Comparison of ENCODE assay signal across 18 cellular contexts in the genomic region with DNA sequence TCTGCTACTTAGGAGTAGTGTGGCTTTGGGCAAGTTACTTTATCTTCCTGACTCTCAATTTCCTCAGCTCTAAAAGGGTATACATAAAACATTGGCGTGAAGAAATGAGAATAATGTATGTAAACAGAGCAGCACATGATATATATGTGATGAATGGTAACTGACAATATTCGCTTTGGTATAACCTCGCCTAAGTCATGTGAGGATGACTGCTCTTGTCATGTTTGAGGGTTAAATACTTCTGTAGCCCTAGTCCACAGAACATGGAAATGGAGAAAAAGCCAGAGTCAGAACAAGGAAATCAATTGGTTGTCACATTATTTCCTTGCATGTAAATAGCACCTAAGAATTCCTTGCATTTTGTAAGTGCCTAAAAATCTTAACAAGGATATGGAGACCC. TPM values are rescaled to one million over a fixed set of nuclear protein-coding genes. Genes with fewer than 3 reads are reported as not detected.
DNase-seq lines count a peak whose midpoint lies in the region; ATAC-seq and TF ChIP-seq lines count a peak whose summit lies in the region.
"Had no signal": no experiment of that assay in that cellular context is flagged by ENCODE, and none has a peak within 500 bp of the region (broad histone marks: within the 10 kb centered on the region; RNA-seq: fewer than 3 reads in every experiment).

No MANE protein-coding gene starts in this region.

- H3K27ac ChIP-seq in PC-9 (peak overlapping the region; percentile 89), lower lobe of right lung (peak overlapping the region; percentile 54), upper lobe of left lung (peak overlapping the region; percentile 50 to 83 (median 71))
- H3K27ac ChIP-seq: KMS-11 had no signal

- peaks cover 54% of the 10 kb centered on the region for H3F3A ChIP-seq in PC-9 (ENCODE audit: insufficient read depth, low read depth)

- POLR2A ChIA-PET in PC-9 (lab: Charles Lee; ENCODE audit: unreplicated experiment): interaction anchor here (0.7 kb wide), 1 partner anchor 577 kb away, joined by 3 read pairs; no protein-coding TSS in a partner anchor

- no peak for TF ChIP-seq EP300 in upper lobe of left lung (IDR thresholded peaks at IDR 0.05)

- peak overlapping the region; percentile 70 for H3K4me2 ChIP-seq in PC-9
- H3K4me2 ChIP-seq: GM23338, KMS-11, SK-N-SH had no signal

- H3K4me1 ChIP-seq in PC-9 (replicated peaks; ENCODE audit: insufficient read depth) (peaks cover 64% of the 10 kb centered on the region), lower lobe of right lung (peaks cover 31% of the 10 kb centered on the region), upper lobe of left lung (peaks cover 8 to 31% (median 23%) of the 10 kb centered on the region in 4 donors)

- H3K9me3 ChIP-seq in PC-9 (ENCODE audit: insufficient read depth, low read depth) (no peaks in the 10 kb centered on the region), lower lobe of right lung (no peaks in the 10 kb centered on the region), upper lobe of left lung (no peaks in the 10 kb centered on the region)
- H3K9me3 ChIP-seq: SK-N-SH had no signal

- CTCF ChIA-PET in PC-9 (lab: Charles Lee): no interaction called here

- no peaks in the 10 kb centered on the region for H4K20me1 ChIP-seq in PC-9 (ENCODE audit: insufficient read depth)

- BruUV-seq in PC-9 (replicated peaks; lab: Mats Ljungman, UMichigan): no TSS peak

- no peak overlapping the region for H3K4me3 ChIP-seq in PC-9
- no peak overlapping the region for H3K4me3 ChIP-seq in lower lobe of right lung
- no peak overlapping the region for H3K4me3 ChIP-seq in upper lobe of left lung
- H3K4me3 ChIP-seq: GM23338 had no signal

- WGBS in upper lobe of left lung, 2 donors: 77 to 80% methylated on average over 3 of the region's 3 CpGs

- no peaks in the 10 kb centered on the region for H3K9me2 ChIP-seq in PC-9 (ENCODE audit: insufficient read depth)
- H3K9me2 ChIP-seq: SK-N-SH had no signal

- no peak overlapping the region for H2AFZ ChIP-seq in PC-9
- H2AFZ ChIP-seq: GM23338 had no signal

- no peak for ATAC-seq in lower lobe of right lung
- peak in 1 of 2 donors; percentile 36 for ATAC-seq in upper lobe of left lung (ENCODE audit: low FRiP score in 2 of 2)
- ATAC-seq: GM23338, HCT116 had no signal

- TF ChIP-seq POLR2A in upper lobe of left lung (IDR thresholded peaks at IDR 0.05): no peak

- H3K27me3 ChIP-seq in PC-9 (ENCODE audit: insufficient read depth, low read depth) (no peaks in the 10 kb centered on the region), lower lobe of right lung (ENCODE audit: low read depth) (no peaks in the 10 kb centered on the region), upper lobe of left lung (no peaks in the 10 kb centered on the region)

- peaks cover 27% of the 10 kb centered on the region; the same call in 1 of the 2 replicates for H3K79me2 ChIP-seq in PC-9 (ENCODE audit: low read depth)

- intact Hi-C loops in PC-9 (cut with micrococcal nuclease; ENCODE audit: unreplicated experiment) (no loop called here), lower lobe of right lung (cut with DNase I) (no loop called here)

- TF ChIP-seq CTCF in PC-9 (conservative IDR thresholded peaks at IDR 0.05): no peak
- no peak for TF ChIP-seq CTCF in lower lobe of right lung (IDR thresholded peaks at IDR 0.05)
- TF ChIP-seq CTCF in upper lobe of left lung (IDR thresholded peaks at IDR 0.05): no peak

- H3K36me3 ChIP-seq in PC-9 (ENCODE audit: low read depth) (0 out of 2 replicates have a peak, but pooled peaks cover 10% of the 10 kb centered on the region), lower lobe of right lung (peaks cover 31% of the 10 kb centered on the region), upper lobe of left lung (peaks cover 0 to 44% (median 5%) of the 10 kb centered on the region in 4 donors)

- no peak for DNase-seq in PC-9
- peak; percentile 86 for DNase-seq in foreskin melanocyte
- DNase-seq in lower lobe of right lung: no peak
- DNase-seq in upper lobe of left lung: no peak
- no peak for DNase-seq in NCI-H2029 (lab: John Stamatoyannopoulos, UW)
- no peak for DNase-seq in DMS 273 treated with DMSO at 0.1 percent for 48 hours (lab: John Stamatoyannopoulos, UW)
- DNase-seq in EL: no peak
- DNase-seq in iPS-NIHi7 (ENCODE audit: extremely low spot score): no peak
- DNase-seq: CD4-positive, alpha-beta memory T cell; DMS79 treated with DMSO at 0.1 percent for 48 hours; NCI-H1048; NCI-H1436 treated with DMSO at 0.1 percent for 48 hours; NCI-H510A treated with DMSO at 0.1 percent for 48 hours; SHP77; SK-N-SH had no signal

RNA-seq across cellular contexts. Expression of a gene that starts 25.0 kb away (rescaled TPM):
- 133 and 199 TPM in 2 replicates for total RNA-seq in PC-9 (2021)
- total RNA-seq in lower lobe of right lung: 159 TPM
- 100 to 1,000 TPM; 130 to 264 (median 200) TPM for total RNA-seq in upper lobe of left lung

RNA-seq across cellular contexts. Expression of a gene that starts 25.5 kb away (rescaled TPM):
- total RNA-seq in PC-9 (2021) (0.70 TPM in 1 of 2 replicates, not detected in the other), lower lobe of right lung (not detected), upper lobe of left lung (under 1 TPM in 2 of 6 donors, not detected in 4; 0.09 to 0.30 TPM)
- total RNA-seq: CD4-positive, alpha-beta memory T cell had no signal
